ENCODE assay signal across 7 cellular contexts in genomic region chr19:20077791-20078463, GRCh38. TPM values are rescaled to one million over a fixed set of nuclear protein-coding genes. Genes with fewer than 3 reads are reported as not detected.
DNase-seq lines count a peak whose midpoint lies in the region; ATAC-seq and TF ChIP-seq lines count a peak whose summit lies in the region.

Gene ZNF90, plus strand, starts transcription at chr19:20078000. Its CDS starts 133 bp downstream, at chr19:20078133.

- H3K27ac ChIP-seq in RWPE1 (peak within 1 kb of the TSS; percentile 85), testis (peak within 1 kb of the TSS in 1 of 2 donors; percentile 64)

- peaks cover 3% of the 10 kb centered on the region for H3K4me1 ChIP-seq in testis

- ATAC-seq in GM18861 (IDR thresholded peaks at IDR 0.05; ENCODE audit: unreplicated experiment), result peak; percentile 84
- ATAC-seq in HG03066 (IDR thresholded peaks at IDR 0.05; ENCODE audit: low read depth, unreplicated experiment), result peak; percentile 82
- peak; percentile 99 for ATAC-seq in Right ventricle myocardium superior (ENCODE audit: poor library complexity)

- H3K4me3 Mint-ChIP-seq in activated naive CD8-positive, alpha-beta T cell, result peak within 1 kb of the TSS; percentile 93
- H3K4me3 Mint-ChIP-seq in osteocyte (ENCODE audit: unreplicated experiment), result peak within 1 kb of the TSS; percentile 85

- intact Hi-C loops in Right ventricle myocardium superior (cut with DNase I), result no loop called here
- intact Hi-C loops in testis (cut with DNase I; ENCODE audit: low total_unique reads), result no loop called here

- no peaks in the 10 kb centered on the region for H3K36me3 ChIP-seq in testis (ENCODE audit: low read depth, missing control alignments)

- H3K4me3 ChIP-seq in testis, result peak within 1 kb of the TSS; percentile 52 to 68

- TF ChIP-seq CTCF in RWPE1 (conservative IDR thresholded peaks at IDR 0.05; ENCODE audit: low read depth) (no peak), osteocyte (IDR thresholded peaks at IDR 0.05) (no peak), testis (IDR thresholded peaks at IDR 0.05) (no peak)

- no peaks in the 10 kb centered on the region for H3K27me3 ChIP-seq in testis

- DNase-seq in RWPE1 (ENCODE audit: low spot score) (peak; percentile 75), Right ventricle myocardium superior (peak; percentile 94), osteocyte (ENCODE audit: extremely low spot score, unreplicated experiment) (peak; percentile 96), testis (peak; percentile 98)

- no peaks in the 10 kb centered on the region for H3K9me3 Mint-ChIP-seq in activated naive CD8-positive, alpha-beta T cell (ENCODE audit: low read depth)
- H3K9me3 Mint-ChIP-seq in osteocyte (ENCODE audit: unreplicated experiment), result peaks cover 6% of the 10 kb centered on the region

- TF ChIP-seq POLR2A in testis (IDR thresholded peaks at IDR 0.05), result no peak

- H3K4me1 Mint-ChIP-seq in activated naive CD8-positive, alpha-beta T cell (ENCODE audit: low read depth), result peaks cover 12% of the 10 kb centered on the region
- peaks cover 22% of the 10 kb centered on the region for H3K4me1 Mint-ChIP-seq in osteocyte (ENCODE audit: unreplicated experiment)

- 1 to 3% methylated on average over 26 to 27 of the region's 28 CpGs for WGBS in testis, 2 donors

- peaks cover 9% of the 10 kb centered on the region for H3K36me3 Mint-ChIP-seq in activated naive CD8-positive, alpha-beta T cell
- H3K36me3 Mint-ChIP-seq in osteocyte (ENCODE audit: unreplicated experiment), result no peaks in the 10 kb centered on the region

- CTCF ChIA-PET in RWPE1 (lab: Yijun Ruan, JAX), result interaction anchor here (0.7 kb wide), 1 partner anchor 301 kb away, joined by 4 read pairs; no protein-coding TSS in a partner anchor

- no peaks in the 10 kb centered on the region for H3K9me3 ChIP-seq in testis

- POLR2A ChIA-PET in RWPE1 (lab: Yijun Ruan, JAX; ENCODE audit: low non-redundant PET), result no interaction called here

- peak within 1 kb of the TSS; percentile 50 for H3K27ac Mint-ChIP-seq in activated naive CD8-positive, alpha-beta T cell
- peak within 1 kb of the TSS; percentile 86 for H3K27ac Mint-ChIP-seq in osteocyte (ENCODE audit: unreplicated experiment)

- no peaks in the 10 kb centered on the region for H3K27me3 Mint-ChIP-seq in activated naive CD8-positive, alpha-beta T cell
- H3K27me3 Mint-ChIP-seq in osteocyte (ENCODE audit: unreplicated experiment), result no peaks in the 10 kb centered on the region

RNA-seq across cellular contexts. Expression of gene ZNF90, which starts in this region (rescaled TPM):
- total RNA-seq in Right ventricle myocardium superior (1.00 TPM), osteocyte (3.0 and 3.4 TPM in 2 replicates), testis (1 to 10 TPM; 3.9 to 9.2 TPM)
- 2.2 TPM for polyA plus RNA-seq in testis (ENCODE audit: insufficient read depth, low read depth, low replicate concordance)

Comparison
In these comparisons a context has a peak if more than half of its experiments do, and no peak if none do; other contexts are left out.
1. Peak in DNase-seq and ATAC-seq in Right ventricle myocardium superior; RNA of the gene not detected or under 1 TPM.